ENCODE assay signal across 8 cellular contexts in the genomic region with DNA sequence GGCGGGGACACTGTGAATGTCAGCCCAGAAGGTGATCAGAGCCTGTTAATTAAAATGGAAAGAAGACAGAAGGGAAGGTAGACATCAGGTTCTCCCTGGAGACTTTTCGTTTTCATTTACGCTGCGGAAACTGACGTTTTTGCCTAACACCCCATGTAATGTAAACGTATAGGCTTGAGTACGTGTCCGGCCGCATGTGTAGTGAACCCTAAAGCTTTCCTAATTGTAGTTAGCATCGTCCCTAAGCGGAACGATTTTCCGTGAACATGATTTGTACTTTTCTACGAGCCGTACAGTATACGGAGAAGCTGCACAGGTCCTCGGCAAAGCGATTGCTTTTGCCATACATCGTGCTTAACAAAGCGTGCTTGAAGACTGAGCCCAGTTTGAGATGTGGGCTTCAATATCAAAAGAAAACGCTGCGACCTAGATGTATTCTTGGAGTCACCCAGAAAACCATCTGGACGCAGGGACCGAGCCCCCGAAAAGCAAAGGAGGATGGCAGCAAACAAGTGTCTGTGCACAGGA. TPM values are rescaled to one million over a fixed set of nuclear protein-coding genes. Genes with fewer than 3 reads are reported as not detected.
DNase-seq lines count a peak whose midpoint lies in the region; ATAC-seq and TF ChIP-seq lines count a peak whose summit lies in the region.

No MANE protein-coding gene starts in this region.

- no peaks in the 10 kb centered on the region for H3K9me3 ChIP-seq in A673 (ENCODE audit: low read depth, low read length, poor library complexity, severe bottlenecking)
- no peaks in the 10 kb centered on the region for H3K9me3 ChIP-seq in HUES48 (ENCODE audit: control insufficient read depth, insufficient read depth, low read length)

- H3K4me1 Mint-ChIP-seq in central memory CD8-positive, alpha-beta T cell = peaks cover 41% of the 10 kb centered on the region
- peaks cover 21 to 66% (median 56%) of the 10 kb centered on the region in 4 donors for H3K4me1 Mint-ChIP-seq in naive thymus-derived CD8-positive, alpha-beta T cell

- no peaks in the 10 kb centered on the region for H3K27me3 Mint-ChIP-seq in central memory CD8-positive, alpha-beta T cell
- peaks cover 0 to 2% (median 0%) of the 10 kb centered on the region in 5 donors for H3K27me3 Mint-ChIP-seq in naive thymus-derived CD8-positive, alpha-beta T cell

- no peak for DNase-seq in A673 (ENCODE audit: low spot score)
- no peak for DNase-seq in central memory CD8-positive, alpha-beta T cell (ENCODE audit: low spot score in 2 of 2)
- no peak for DNase-seq in naive thymus-derived CD8-positive, alpha-beta T cell
- DNase-seq in NCI-H526 treated with DMSO at 0.1 percent for 48 hours (lab: John Stamatoyannopoulos, UW) = no peak
- DNase-seq in NCI-H510A treated with DMSO at 0.1 percent for 48 hours (lab: John Stamatoyannopoulos, UW) = no peak
- DNase-seq in NCI-H524 treated with DMSO at 0.1 percent for 48 hours (lab: John Stamatoyannopoulos, UW) = no peak

- peak overlapping the region; percentile 95 for H3K4me3 Mint-ChIP-seq in central memory CD8-positive, alpha-beta T cell
- peak overlapping the region; percentile 91 to 100 (median 96) for H3K4me3 Mint-ChIP-seq in naive thymus-derived CD8-positive, alpha-beta T cell

- H3K9me3 Mint-ChIP-seq in central memory CD8-positive, alpha-beta T cell = no peaks in the 10 kb centered on the region
- peaks cover 0 to 3% (median 0%) of the 10 kb centered on the region in 9 donors for H3K9me3 Mint-ChIP-seq in naive thymus-derived CD8-positive, alpha-beta T cell

- H3K36me3 ChIP-seq in A673 (ENCODE audit: insufficient read depth, low read length, poor library complexity, severe bottlenecking) = no peaks in the 10 kb centered on the region
- H3K36me3 ChIP-seq in HUES48 (ENCODE audit: control insufficient read depth, insufficient read depth, low read length) = peaks cover 17% of the 10 kb centered on the region; the same call in 1 of the 2 replicates

- CTCF ChIA-PET in A673 (lab: Charles Lee) = no interaction called here

- TSS peak; percentile 80 for BruUV-seq in A673 (replicated peaks; lab: Mats Ljungman, UMichigan)

- peak overlapping the region; percentile 77 for H3K9ac ChIP-seq in HUES48 (ENCODE audit: low read depth, low read length)

- H3K27me3 ChIP-seq in A673 (replicated peaks; ENCODE audit: insufficient read depth, low read depth, low read length, poor library complexity) = no peaks in the 10 kb centered on the region
- 0 out of 2 replicates have a peak, but pooled peaks cover 4% of the 10 kb centered on the region for H3K27me3 ChIP-seq in HUES48 (ENCODE audit: control insufficient read depth, insufficient read depth, low read length)

- H3K27ac ChIP-seq in A673 (ENCODE audit: low read depth, low read length, poor library complexity, severe bottlenecking) (peak overlapping the region; percentile 97), HUES48 (ENCODE audit: low read depth, low read length) (peak overlapping the region; percentile 26)

- peak overlapping the region; percentile 98 for H3K27ac Mint-ChIP-seq in central memory CD8-positive, alpha-beta T cell (ENCODE audit: low read depth)
- peak overlapping the region; percentile 95 to 100 (median 99) for H3K27ac Mint-ChIP-seq in naive thymus-derived CD8-positive, alpha-beta T cell

- TF ChIP-seq CTCF in A673 (conservative IDR thresholded peaks at IDR 0.05; ENCODE audit: low read depth, low read length) = no peak

- peaks cover 23% of the 10 kb centered on the region for H3K36me3 Mint-ChIP-seq in central memory CD8-positive, alpha-beta T cell (ENCODE audit: insufficient read depth)
- H3K36me3 Mint-ChIP-seq in naive thymus-derived CD8-positive, alpha-beta T cell = peaks cover 0 to 22% (median 1%) of the 10 kb centered on the region in 3 donors

- peaks cover 15% of the 10 kb centered on the region for H3K4me1 ChIP-seq in A673 (ENCODE audit: insufficient read depth, low read length, poor library complexity, severe bottlenecking)
- peaks cover 8% of the 10 kb centered on the region for H3K4me1 ChIP-seq in HUES48 (ENCODE audit: control insufficient read depth, insufficient read depth, low read length)

- intact Hi-C loops in A673 (cut with micrococcal nuclease; ENCODE audit: unreplicated experiment) = no loop called here

- POLR2A ChIA-PET in A673 (lab: Charles Lee; ENCODE audit: low non-redundant PET) = no interaction called here
- POLR2A ChIA-PET in naive thymus-derived CD8-positive, alpha-beta T cell (lab: Charles Lee) = interaction anchor here (0.8 to 2.7 kb wide), 2 partner anchors 66 to 143 kb away, joined by 3 to 12 read pairs; a partner anchor contains a TSS

- ATAC-seq in GM19372 (IDR thresholded peaks at IDR 0.05; ENCODE audit: low read depth, unreplicated experiment) = peak; percentile 18
- peak; percentile 0 for ATAC-seq in central memory CD8-positive, alpha-beta T cell (replicated peaks; ENCODE audit: extremely low read depth, poor library complexity, severe bottlenecking)
- no peak for ATAC-seq in naive thymus-derived CD8-positive, alpha-beta T cell

- H3K4me3 ChIP-seq in A673 (ENCODE audit: low read depth, low read length, poor library complexity, severe bottlenecking) (peak overlapping the region; percentile 80), HUES48 (ENCODE audit: low read depth, low read length) (peak overlapping the region; percentile 99)

RNA-seq across cellular contexts. Expression of a gene that starts 0.3 kb away (rescaled TPM):
- total RNA-seq in A673 (2021) = 70.5 and 85.1 TPM in 2 replicates
- 10 to 100 TPM; 25.8 to 30.6 TPM for total RNA-seq in naive thymus-derived CD8-positive, alpha-beta T cell
- polyA plus RNA-seq in naive thymus-derived CD8-positive, alpha-beta T cell = 10 to 100 TPM; 14.6 to 17.4 (median 15.9) TPM

RNA-seq across cellular contexts. Expression of a gene that starts 1.0 kb away (rescaled TPM):
- total RNA-seq in A673 (2021) = 2.4 and 2.5 TPM in 2 replicates
- 1 to 10 TPM; 4.2 to 4.5 TPM for total RNA-seq in naive thymus-derived CD8-positive, alpha-beta T cell
- 1 to 10 TPM; 1.3 to 3.1 (median 2.0) TPM for polyA plus RNA-seq in naive thymus-derived CD8-positive, alpha-beta T cell

Comparison
In these comparisons a context has a peak if more than half of its experiments do, and no peak if none do; other contexts are left out.
1. ATAC-seq: peak in GM19372 (single experiment) and central memory CD8-positive, alpha-beta T cell (single experiment); none in naive thymus-derived CD8-positive, alpha-beta T cell (0 of 2).